ENCODE assay signal across 22 cellular contexts in the genomic region with DNA sequence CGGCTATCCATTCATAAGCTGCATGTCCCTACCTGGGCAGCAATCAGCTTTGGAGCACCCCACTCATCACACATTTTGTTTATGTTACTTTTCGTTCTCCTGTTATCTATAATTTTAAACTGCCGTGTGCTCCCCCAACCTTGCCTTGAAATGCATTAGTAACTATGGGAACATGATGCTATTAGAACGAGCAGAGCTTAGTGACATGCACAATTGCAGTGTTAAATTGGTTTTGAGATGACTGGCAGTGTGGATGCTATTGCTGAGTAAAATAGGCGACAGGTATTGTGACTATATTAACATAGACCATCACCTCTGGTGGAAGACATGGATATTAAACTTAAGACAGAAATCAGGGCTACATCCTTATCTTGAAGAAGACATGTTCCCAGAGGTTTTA.
DNase-seq lines count a peak whose midpoint lies in the region; ATAC-seq, FAIRE-seq and TF ChIP-seq lines count a peak whose summit lies in the region.
"Had no signal": no experiment of that assay in that cellular context is flagged by ENCODE, and none has a peak within 500 bp of the region (broad histone marks: within the 10 kb centered on the region; RNA-seq: fewer than 3 reads in every experiment).

No MANE protein-coding gene starts in this region.

- DNase-seq in NCI-H748 (lab: John Stamatoyannopoulos, UW; ENCODE audit: unreplicated experiment), result peak; percentile 17
- DNase-seq in NCI-H748 treated with DMSO at 0.1 percent for 48 hours (lab: John Stamatoyannopoulos, UW), result no peak
- DNase-seq in NCI-H82 (lab: John Stamatoyannopoulos, UW), result peak; percentile 40
- no peak for DNase-seq in adrenal gland
- DNase-seq in mesothelial cell of epicardium (ENCODE audit: low spot score in 2 of 2, unreplicated experiment in 2 of 2), result no peak
- DNase-seq: BE2C; C1 segment of cervical spinal cord; CD4-positive, CD25-positive, alpha-beta regulatory T cell; CD8-positive, alpha-beta memory T cell; COR-L47; DMS 273 treated with DMSO at 0.1 percent for 48 hours; DMS53; GDM1; GM23248; HCEC 1CT; IMR-90 had no signal

- TF ChIP-seq CTCF in adrenal gland (IDR thresholded peaks at IDR 0.05) (no peak), mesothelial cell of epicardium (IDR thresholded peaks at IDR 0.05; ENCODE audit: unreplicated experiment) (no peak)

- no peaks in the 10 kb centered on the region for H3K9me3 Mint-ChIP-seq in mesothelial cell of epicardium

- peak; percentile 84 for FAIRE-seq in islet of Langerhans (lab: Jason Lieb, UNC)
- FAIRE-seq: GM12892, GM18507, H54 had no signal

- no peaks in the 10 kb centered on the region for H3K4me1 Mint-ChIP-seq in mesothelial cell of epicardium
- H3K4me1 Mint-ChIP-seq: CD4-positive, CD25-positive, alpha-beta regulatory T cell; CD8-positive, alpha-beta memory T cell had no signal

- WGBS in adrenal gland, 4 donors, result 72 to 80% (median 74%) methylated on average over 5 of the region's 5 CpGs

- H3K4me3 ChIP-seq in adrenal gland, result no peak overlapping the region
- H3K4me3 ChIP-seq: GM23248 had no signal

- no peaks in the 10 kb centered on the region for H3K4me1 ChIP-seq in adrenal gland (replicated peaks in 1 of 2)

- no peak for TF ChIP-seq POLR2A in adrenal gland (IDR thresholded peaks at IDR 0.05)

- no peak overlapping the region for H3K27ac ChIP-seq in adrenal gland
- H3K27ac ChIP-seq: GM23248, HL-60 had no signal

- H3K27ac Mint-ChIP-seq in mesothelial cell of epicardium, result no peak overlapping the region
- H3K27ac Mint-ChIP-seq: CD8-positive, alpha-beta memory T cell had no signal

- H3K9me3 ChIP-seq in adrenal gland (replicated peaks in 1 of 3), result no peaks in the 10 kb centered on the region
- H3K9me3 ChIP-seq: BE2C had no signal

- H3K36me3 ChIP-seq in adrenal gland (replicated peaks in 1 of 2), result no peaks in the 10 kb centered on the region
- H3K36me3 ChIP-seq: BE2C had no signal

- no peaks in the 10 kb centered on the region for H3K36me3 Mint-ChIP-seq in mesothelial cell of epicardium
- H3K36me3 Mint-ChIP-seq: CD4-positive, CD25-positive, alpha-beta regulatory T cell; CD8-positive, alpha-beta memory T cell had no signal

- no peaks in the 10 kb centered on the region for H3K27me3 ChIP-seq in adrenal gland
- H3K27me3 ChIP-seq: BE2C had no signal

- intact Hi-C loops in adrenal gland (cut with DNase I), result no loop called here

- no peak overlapping the region for H3K4me3 Mint-ChIP-seq in mesothelial cell of epicardium
- H3K4me3 Mint-ChIP-seq: CD8-positive, alpha-beta memory T cell had no signal

- no peak for ATAC-seq in HG03342 (IDR thresholded peaks at IDR 0.05; ENCODE audit: unreplicated experiment)

- peaks cover 4% of the 10 kb centered on the region for H3K27me3 Mint-ChIP-seq in mesothelial cell of epicardium (ENCODE audit: low read depth)

Comparison
In these comparisons a context has a peak if more than half of its experiments do, and no peak if none do; other contexts are left out.
1. DNase-seq: peak in NCI-H748 (single experiment) and NCI-H82 (single experiment); none in NCI-H748 treated with DMSO at 0.1 percent for 48 hours (single experiment), adrenal gland (0 of 7) and mesothelial cell of epicardium (0 of 2).